ENCODE assay signal across 22 cellular contexts in the genomic region with DNA sequence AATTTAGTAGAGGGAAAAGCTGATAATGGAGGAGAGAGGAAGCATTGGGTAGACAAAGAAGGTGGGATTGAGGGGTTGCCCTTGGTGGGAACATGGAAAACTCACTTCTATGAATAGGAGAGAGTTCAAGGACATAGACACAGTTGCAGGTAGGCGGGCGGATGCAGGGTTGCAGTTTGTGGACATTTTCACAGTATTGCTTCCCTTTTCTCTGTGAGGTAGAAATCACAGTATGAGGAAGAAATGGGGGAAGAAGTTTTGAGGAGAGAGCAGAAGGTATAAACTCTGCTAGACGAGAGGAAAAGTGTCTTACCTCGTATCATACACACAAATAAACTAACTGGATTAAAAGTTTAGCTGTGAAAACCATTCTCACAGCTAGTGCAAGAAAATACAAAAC.
"Had no signal": no experiment of that assay in that cellular context is flagged by ENCODE, and none has a peak within 500 bp of the region (broad histone marks: within the 10 kb centered on the region; RNA-seq: fewer than 3 reads in every experiment).

No MANE protein-coding gene starts in this region.

- H3K4me3 Mint-ChIP-seq: activated CD4-positive, alpha-beta T cell treated with anti-CD3 and anti-CD28 coated beads for 36 hours; activated CD8-positive, alpha-beta memory T cell treated with anti-CD3 and anti-CD28 coated beads, Interleukin-2, amount 10 ng/mL, durations not matched to agents 7 days and 5 days; activated naive CD4-positive, alpha-beta T cell treated with anti-CD3 and anti-CD28 coated beads, Interleukin-2, amount 50 U/mL, for 24 hours; activated T-cell treated with anti-CD3 and anti-CD28 coated beads, Interleukin-2, amount 50 U/mL, for 24 hours; activated T-helper 1 cell treated with anti-CD3 and anti-CD28 coated beads, Interleukin-12 subunit alpha, Interleukin-12 subunit beta, Interleukin-2, Interleukin-4 antibody, amounts not matched to agents 30 ng/mL and 10 ng/mL and 1 ng/mL, durations not matched to agents 14 hours and 24 hours and 36 hours; brain; central memory CD8-positive, alpha-beta T cell had no signal

- H3K4me1 Mint-ChIP-seq: activated CD4-positive, alpha-beta T cell treated with anti-CD3 and anti-CD28 coated beads for 36 hours; activated CD8-positive, alpha-beta memory T cell treated with anti-CD3 and anti-CD28 coated beads, Interleukin-2, amount 10 ng/mL, durations not matched to agents 7 days and 5 days; activated naive CD4-positive, alpha-beta T cell treated with anti-CD3 and anti-CD28 coated beads, Interleukin-2, amount 50 U/mL, for 24 hours; central memory CD8-positive, alpha-beta T cell had no signal

- H3K27ac Mint-ChIP-seq: activated CD4-positive, alpha-beta T cell treated with anti-CD3 and anti-CD28 coated beads for 36 hours; activated CD8-positive, alpha-beta memory T cell treated with anti-CD3 and anti-CD28 coated beads, Interleukin-2, amount 10 ng/mL, durations not matched to agents 7 days and 5 days; activated naive CD4-positive, alpha-beta T cell treated with anti-CD3 and anti-CD28 coated beads, Interleukin-2, amount 50 U/mL, for 24 hours; activated T-cell treated with anti-CD3 and anti-CD28 coated beads, Interleukin-2, amount 50 U/mL, for 24 hours; activated T-helper 1 cell treated with anti-CD3 and anti-CD28 coated beads, Interleukin-12 subunit alpha, Interleukin-12 subunit beta, Interleukin-2, Interleukin-4 antibody, amounts not matched to agents 30 ng/mL and 10 ng/mL and 1 ng/mL, durations not matched to agents 14 hours and 24 hours and 36 hours; brain had no signal

- H3K36me3 Mint-ChIP-seq: activated CD8-positive, alpha-beta memory T cell treated with anti-CD3 and anti-CD28 coated beads, Interleukin-2, amount 10 ng/mL, durations not matched to agents 7 days and 5 days; activated naive CD4-positive, alpha-beta T cell treated with anti-CD3 and anti-CD28 coated beads, Interleukin-2, amount 50 U/mL, for 24 hours; brain had no signal

- DNase-seq: activated CD4-positive, alpha-beta T cell treated with anti-CD3 and anti-CD28 coated beads for 36 hours; activated CD4-positive, alpha-beta T cell treated with anti-CD3 and anti-CD28 coated beads, Interleukin-2, amount 50 U/mL, for 4 hours; activated CD8-positive, alpha-beta memory T cell treated with anti-CD3 and anti-CD28 coated beads, Interleukin-2, amount 10 ng/mL, durations not matched to agents 7 days and 5 days; activated effector memory CD4-positive, alpha-beta T cell treated with Interleukin-2 at 50 U/mL for 16 hours; activated naive CD4-positive, alpha-beta T cell; activated T-cell treated with anti-CD3 and anti-CD28 coated beads, Interleukin-2, amount 50 U/mL, for 24 hours; NCI-H1105 treated with DMSO at 0.1 percent for 48 hours; NCI-H1436 treated with DMSO at 0.1 percent for 48 hours; NCI-H187; NCI-H2081; NCI-H510A treated with DMSO at 0.1 percent for 48 hours; NCI-H69; NK-92 treated with Interleukin-12 subunit alpha and Interleukin-12 subunit beta, amount 100 ng/mL, for 24 hours; Peyer's patch; Right ventricle myocardium superior; SJCRH30; SK-N-SH; T-helper 1 cell had no signal

- H3K9me3 Mint-ChIP-seq: activated naive CD4-positive, alpha-beta T cell treated with anti-CD3 and anti-CD28 coated beads, Interleukin-2, amount 50 U/mL, for 24 hours; activated T-cell treated with anti-CD3 and anti-CD28 coated beads, Interleukin-2, amount 50 U/mL, for 24 hours; activated T-helper 1 cell treated with anti-CD3 and anti-CD28 coated beads, Interleukin-12 subunit alpha, Interleukin-12 subunit beta, Interleukin-2, Interleukin-4 antibody, amounts not matched to agents 30 ng/mL and 10 ng/mL and 1 ng/mL, durations not matched to agents 14 hours and 24 hours and 36 hours; central memory CD8-positive, alpha-beta T cell had no signal

- ATAC-seq: activated CD4-positive, alpha-beta T cell treated with anti-CD3 and anti-CD28 coated beads for 36 hours; activated CD8-positive, alpha-beta memory T cell treated with anti-CD3 and anti-CD28 coated beads, Interleukin-2, amount 10 ng/mL, durations not matched to agents 7 days and 5 days had no signal
